In genomic region chr7:27112960-27113949, GRCh38 we compare ENCODE assay signal across 11 cellular contexts. TPM values are rescaled to one million over a fixed set of nuclear protein-coding genes. Genes with fewer than 3 reads are reported as not detected.
DNase-seq lines count a peak whose midpoint lies in the region; ATAC-seq and TF ChIP-seq lines count a peak whose summit lies in the region.
"Had no signal": no experiment of that assay in that cellular context is flagged by ENCODE, and none has a peak within 500 bp of the region (broad histone marks: within the 10 kb centered on the region; RNA-seq: fewer than 3 reads in every experiment).

No MANE protein-coding gene starts in this region.

- H3K23ac ChIP-seq in mesendoderm (ENCODE audit: low read length) = no peak overlapping the region

- H2BK120ac ChIP-seq in mesendoderm (ENCODE audit: low read depth, low read length) = no peak overlapping the region

- H2BK15ac ChIP-seq in mesendoderm (replicated peaks; ENCODE audit: low read depth) = no peak overlapping the region

- no peak overlapping the region for H4K8ac ChIP-seq in mesendoderm (ENCODE audit: low read depth, low read length)

- H3K9me3 Mint-ChIP-seq in type B pancreatic cell = no peaks in the 10 kb centered on the region

- no CpG with 5 or more reads among the region's 57 CpGs for WGBS in mesendoderm (ENCODE audit: extremely low coverage, insufficient coverage, low lambda C conversion rate)

- H3K27me3 ChIP-seq in duodenal mucosa (ENCODE audit: control insufficient read depth in 1 of 2, insufficient read depth in 2 of 2, low read length in 2 of 2) (peaks cover 0 to 3% of the 10 kb centered on the region in 2 donors), mesendoderm (ENCODE audit: insufficient read depth, low read length, poor library complexity) (peaks cover 87% of the 10 kb centered on the region)

- H3K4me1 Mint-ChIP-seq in type B pancreatic cell (ENCODE audit: unreplicated experiment) = peaks cover 23% of the 10 kb centered on the region

- no peak for ATAC-seq in HG03442 (IDR thresholded peaks at IDR 0.05; ENCODE audit: unreplicated experiment)

- no peaks in the 10 kb centered on the region for H3K36me3 ChIP-seq in duodenal mucosa (ENCODE audit: control insufficient read depth in 1 of 2, insufficient read depth in 2 of 2, low read length in 2 of 2)
- no peaks in the 10 kb centered on the region for H3K36me3 ChIP-seq in mesendoderm (ENCODE audit: control insufficient read depth, insufficient read depth, low read length)
- H3K36me3 ChIP-seq: neutrophil had no signal

- H3K27ac ChIP-seq in duodenal mucosa (ENCODE audit: low read depth, low read length) (peak overlapping the region; percentile 87), mesendoderm (ENCODE audit: low read depth, low read length) (no peak overlapping the region)
- H3K27ac ChIP-seq: neutrophil had no signal

- H4K5ac ChIP-seq in mesendoderm (ENCODE audit: low read length) = no peak overlapping the region

- no peaks in the 10 kb centered on the region for H3K79me2 ChIP-seq in mesendoderm (ENCODE audit: control insufficient read depth, insufficient read depth, low read length)

- peak overlapping the region in 1 of 2 donors; percentile 50 for H3K9ac ChIP-seq in duodenal mucosa (ENCODE audit: low read depth in 1 of 2, low read length in 2 of 2)
- no peak overlapping the region for H3K9ac ChIP-seq in mesendoderm (ENCODE audit: low read length)

- no peak overlapping the region for H3K56ac ChIP-seq in mesendoderm (ENCODE audit: low read length)

- H3K4me1 ChIP-seq in duodenal mucosa (ENCODE audit: control insufficient read depth in 1 of 2, insufficient read depth in 2 of 2, low read length in 2 of 2) (peaks cover 0 to 26% of the 10 kb centered on the region in 2 donors), mesendoderm (ENCODE audit: control insufficient read depth, low read depth, low read length) (no peaks in the 10 kb centered on the region)

- H3K4ac ChIP-seq in mesendoderm (ENCODE audit: low read depth, low read length) = no peak overlapping the region

- no peak overlapping the region for H2AK5ac ChIP-seq in mesendoderm (ENCODE audit: low read length)

- no peak overlapping the region for H2BK5ac ChIP-seq in mesendoderm (ENCODE audit: low read length)

- peak overlapping the region; percentile 36 for H3K4me2 ChIP-seq in mesendoderm (ENCODE audit: low read length)

- H3K36me3 Mint-ChIP-seq in type B pancreatic cell = peaks cover 54% of the 10 kb centered on the region

- H3K4me3 ChIP-seq in duodenal mucosa (ENCODE audit: low read depth in 1 of 2, low read length in 2 of 2) (peak overlapping the region; percentile 62 to 71), mesendoderm (ENCODE audit: low read length) (no peak overlapping the region)

- H3K27me3 Mint-ChIP-seq in type B pancreatic cell = peaks cover 55% of the 10 kb centered on the region

- no peak for TF ChIP-seq CTCF in type B pancreatic cell (conservative IDR thresholded peaks at IDR 0.05)

- no peaks in the 10 kb centered on the region for H3K9me3 ChIP-seq in duodenal mucosa (ENCODE audit: control insufficient read depth in 1 of 2, low read length in 2 of 2)
- H3K9me3 ChIP-seq: neutrophil had no signal

- DNase-seq in NCI-H1436 (lab: John Stamatoyannopoulos, UW) (peak; percentile 16), NCI-H1436 treated with DMSO at 0.1 percent for 48 hours (lab: John Stamatoyannopoulos, UW) (no peak), mesendoderm (peak; percentile 78), type B pancreatic cell (ENCODE audit: extremely low spot score, unreplicated experiment) (peak; percentile 86), kidney glomerular epithelial cell (lab: John Stamatoyannopoulos, UW) (no peak), COLO668 (lab: John Stamatoyannopoulos, UW; ENCODE audit: unreplicated experiment) (no peak)
- DNase-seq: NCI-H510A had no signal

- H3K4me3 Mint-ChIP-seq in type B pancreatic cell = peak overlapping the region; percentile 97

- no peak overlapping the region for H3K18ac ChIP-seq in mesendoderm (ENCODE audit: low read length)

- H3K79me1 ChIP-seq in mesendoderm (ENCODE audit: low read length) = no peaks in the 10 kb centered on the region

- peak overlapping the region; percentile 97 for H3K27ac Mint-ChIP-seq in type B pancreatic cell

RNA-seq across cellular contexts. Expression of gene HOXA2, which starts 10.8 kb away (rescaled TPM):
- 0.04 TPM for polyA plus RNA-seq in mesendoderm (2013, experiment 1 of 2)
- 0.03 TPM for polyA plus RNA-seq in mesendoderm (2013, experiment 2 of 2)
- total RNA-seq in type B pancreatic cell (ENCODE audit: low replicate concordance) = 7.7 and 26.8 TPM in 2 replicates
- total RNA-seq: A673 had no signal

RNA-seq across cellular contexts. Expression of gene HOXA4, which starts 17.3 kb away (rescaled TPM):
- not detected for polyA plus RNA-seq in mesendoderm (2013, experiment 1 of 2)
- not detected for polyA plus RNA-seq in mesendoderm (2013, experiment 2 of 2)
- 28.5 and 37.6 TPM in 2 replicates for total RNA-seq in type B pancreatic cell (ENCODE audit: low replicate concordance)
- total RNA-seq: A673 had no signal

RNA-seq across cellular contexts. Expression of gene HOXA1, which starts 17.5 kb away (rescaled TPM):
- 0.56 TPM for polyA plus RNA-seq in mesendoderm (2013, experiment 1 of 2)
- polyA plus RNA-seq in mesendoderm (2013, experiment 2 of 2) = 0.91 TPM
- total RNA-seq in type B pancreatic cell (ENCODE audit: low replicate concordance) = 9.5 and 22.0 TPM in 2 replicates
- total RNA-seq: A673 had no signal

RNA-seq across cellular contexts. Expression of gene HOXA5, which starts 30.2 kb away (rescaled TPM):
- polyA plus RNA-seq in mesendoderm (2013, experiment 1 of 2) = not detected
- not detected for polyA plus RNA-seq in mesendoderm (2013, experiment 2 of 2)
- total RNA-seq in type B pancreatic cell (ENCODE audit: low replicate concordance) = 55.0 and 77.7 TPM in 2 replicates
- total RNA-seq: A673 had no signal

RNA-seq across cellular contexts. Expression of gene HOXA6, which starts 34.3 kb away (rescaled TPM):
- not detected for polyA plus RNA-seq in mesendoderm (2013, experiment 1 of 2)
- polyA plus RNA-seq in mesendoderm (2013, experiment 2 of 2) = not detected
- 4.2 and 10.9 TPM in 2 replicates for total RNA-seq in type B pancreatic cell (ENCODE audit: low replicate concordance)
- total RNA-seq: A673 had no signal

Comparison
In these comparisons a context has a peak if more than half of its experiments do, and no peak if none do; other contexts are left out.
1. DNase-seq: peak in NCI-H1436 (single experiment), mesendoderm (single experiment) and type B pancreatic cell (single experiment); none in NCI-H1436 treated with DMSO at 0.1 percent for 48 hours (single experiment), kidney glomerular epithelial cell (single experiment) and COLO668 (single experiment).